Comparison of ENCODE assay signal across 17 cellular contexts in genomic region chr3:52502001-52502400, GRCh38. TPM values are rescaled to one million over a fixed set of nuclear protein-coding genes. Genes with fewer than 3 reads are reported as not detected.
A peak's percentile ranks its signal among the peaks of the same experiment; 100 is the strongest.
DNase-seq lines count a peak whose midpoint lies in the region; TF ChIP-seq lines count a peak whose summit lies in the region.
"Had no signal": no experiment of that assay in that cellular context is flagged by ENCODE, and none has a peak within 500 bp of the region (broad histone marks: within the 10 kb centered on the region; RNA-seq: fewer than 3 reads in every experiment).

No MANE protein-coding gene starts in this region.

- H3K36me3 Mint-ChIP-seq in H9 (ENCODE audit: insufficient read depth in 1 of 3, low read depth in 3 of 3) = no peaks in the 10 kb centered on the region
- peaks cover 98% of the 10 kb centered on the region for H3K36me3 Mint-ChIP-seq in dendritic cell treated with granulocyte-macrophage colony-stimulating factor and Interleukin-4, amounts not matched to agents 40 ng/mL and 50 ng/mL, for 4 days (ENCODE audit: low read depth)
- H3K36me3 Mint-ChIP-seq: CD8-positive, alpha-beta T cell had no signal

- H2AK5ac ChIP-seq in H9 (ENCODE audit: insufficient read length, low read length) = no peak overlapping the region

- no peak overlapping the region for H3T11ph ChIP-seq in H9 (ENCODE audit: low read length)

- peak overlapping the region; percentile 31; the same call in 1 of the 2 replicates for H3K27ac ChIP-seq in BLaER1
- no peak overlapping the region for H3K27ac ChIP-seq in H9 (ENCODE audit: insufficient read length, low read depth, low read length)
- H3K27ac ChIP-seq in adrenal gland = no peak overlapping the region
- no peak overlapping the region for H3K27ac ChIP-seq in right atrium auricular region
- H3K27ac ChIP-seq: 22Rv1, A549, C4-2B had no signal

- H3K27me3 ChIP-seq in BLaER1 (no peaks in the 10 kb centered on the region), H9 (ENCODE audit: insufficient read depth, low read length) (no peaks in the 10 kb centered on the region), adrenal gland (no peaks in the 10 kb centered on the region), right atrium auricular region (no peaks in the 10 kb centered on the region)

- no peak for TF ChIP-seq CTCF in H9 (conservative IDR thresholded peaks at IDR 0.05)
- no peak for TF ChIP-seq CTCF in adrenal gland (IDR thresholded peaks at IDR 0.05)
- no peak for TF ChIP-seq CTCF in right atrium auricular region (IDR thresholded peaks at IDR 0.05)

- H3K18ac ChIP-seq in H9 (ENCODE audit: insufficient read length, low read depth, low read length) = no peak overlapping the region

- intact Hi-C loops in dendritic cell treated with granulocyte-macrophage colony-stimulating factor and Interleukin-4, amounts not matched to agents 40 ng/mL and 50 ng/mL, for 4 days (cut with micrococcal nuclease) = no loop called here
- intact Hi-C loops in adrenal gland (cut with DNase I) = no loop called here

- H2BK5ac ChIP-seq in H9 (ENCODE audit: insufficient read length, low read length) = no peak overlapping the region

- H3K4me3 Mint-ChIP-seq in H9 = no peak overlapping the region
- no peak overlapping the region for H3K4me3 Mint-ChIP-seq in dendritic cell treated with granulocyte-macrophage colony-stimulating factor and Interleukin-4, amounts not matched to agents 40 ng/mL and 50 ng/mL, for 4 days
- H3K4me3 Mint-ChIP-seq: B cell; CD4-positive, alpha-beta T cell; CD8-positive, alpha-beta T cell had no signal

- peaks cover 10 to 21% of the 10 kb centered on the region in 2 experiments for H3K4me1 Mint-ChIP-seq in H9
- peaks cover 65% of the 10 kb centered on the region for H3K4me1 Mint-ChIP-seq in dendritic cell treated with granulocyte-macrophage colony-stimulating factor and Interleukin-4, amounts not matched to agents 40 ng/mL and 50 ng/mL, for 4 days (ENCODE audit: low read depth)

- H3K9me3 ChIP-seq in BLaER1 = no peaks in the 10 kb centered on the region
- H3K9me3 ChIP-seq in H9 (ENCODE audit: control insufficient read depth, low read depth, low read length) = no peaks in the 10 kb centered on the region
- H3K9me3 ChIP-seq in adrenal gland (replicated peaks in 1 of 3) = no peaks in the 10 kb centered on the region
- no peaks in the 10 kb centered on the region for H3K9me3 ChIP-seq in right atrium auricular region
- H3K9me3 ChIP-seq: A549, Caco-2 had no signal

- H2BK120ac ChIP-seq in H9 (ENCODE audit: low read depth, low read length, poor library complexity, severe bottlenecking) = no peak overlapping the region

- no peak overlapping the region for H3K4ac ChIP-seq in H9 (ENCODE audit: low read depth, low read length)

- H4K8ac ChIP-seq in H9 (replicated peaks; ENCODE audit: insufficient read length, low read depth, low read length) = no peak overlapping the region

- no peaks in the 10 kb centered on the region; the same call in 1 of the 2 replicates for H3K27me3 Mint-ChIP-seq in H9 (ENCODE audit: low read depth)
- no peaks in the 10 kb centered on the region for H3K27me3 Mint-ChIP-seq in dendritic cell treated with granulocyte-macrophage colony-stimulating factor and Interleukin-4, amounts not matched to agents 40 ng/mL and 50 ng/mL, for 4 days
- H3K27me3 Mint-ChIP-seq: B cell; CD4-positive, alpha-beta T cell had no signal

- H3K4me1 ChIP-seq in BLaER1 (peaks cover 66% of the 10 kb centered on the region), H9 (ENCODE audit: insufficient read depth, low read length) (no peaks in the 10 kb centered on the region; the same call in 1 of the 2 replicates), adrenal gland (replicated peaks in 1 of 2) (no peaks in the 10 kb centered on the region), right atrium auricular region (no peaks in the 10 kb centered on the region)
- H3K4me1 ChIP-seq: Caco-2 had no signal

- peak overlapping the region in 2 of 3 experiments; percentile 40 to 94; a peak in 2 of 7 replicates for H3K27ac Mint-ChIP-seq in H9
- H3K27ac Mint-ChIP-seq in dendritic cell treated with granulocyte-macrophage colony-stimulating factor and Interleukin-4, amounts not matched to agents 40 ng/mL and 50 ng/mL, for 4 days = peak overlapping the region; percentile 10
- H3K27ac Mint-ChIP-seq: B cell; CD4-positive, alpha-beta T cell; CD8-positive, alpha-beta T cell had no signal

- H3K36me3 ChIP-seq in BLaER1 = no peaks in the 10 kb centered on the region
- peaks cover 0 to 19% of the 10 kb centered on the region in 2 donors for H3K36me3 ChIP-seq in adrenal gland (replicated peaks in 1 of 2)
- H3K36me3 ChIP-seq in right atrium auricular region = no peaks in the 10 kb centered on the region

- H3K79me1 ChIP-seq in H9 (ENCODE audit: insufficient read depth, low read depth, low read length, poor library complexity, severe bottlenecking) = no peaks in the 10 kb centered on the region

- no peak overlapping the region for H3K23ac ChIP-seq in H9 (ENCODE audit: insufficient read length, low read depth, low read length)

- H3K4me3 ChIP-seq in BLaER1 (no peak overlapping the region), adrenal gland (no peak overlapping the region), right atrium auricular region (no peak overlapping the region)
- H3K4me3 ChIP-seq: A549 had no signal

- no peaks in the 10 kb centered on the region for H3K23me2 ChIP-seq in H9 (ENCODE audit: insufficient read length, low read depth, low read length, poor library complexity, severe bottlenecking)

- no peaks in the 10 kb centered on the region for H4K20me1 ChIP-seq in BLaER1
- H4K20me1 ChIP-seq in H9 (ENCODE audit: control insufficient read depth, insufficient read depth, insufficient read length) = no peaks in the 10 kb centered on the region

- no peak overlapping the region for H3K56ac ChIP-seq in H9 (ENCODE audit: insufficient read length, low read depth, low read length)

- H2AFZ ChIP-seq in H9 (ENCODE audit: low read length) = no peak overlapping the region

- no peaks in the 10 kb centered on the region for H3K79me2 ChIP-seq in H9 (ENCODE audit: insufficient read depth, low read length)

- H3K9ac ChIP-seq in BLaER1 = no peak overlapping the region
- no peak overlapping the region for H3K9ac ChIP-seq in H9 (ENCODE audit: extremely low read depth, insufficient read length, low read length)

- no peak for TF ChIP-seq POLR2A in adrenal gland (IDR thresholded peaks at IDR 0.05)

- no peak overlapping the region for H2BK12ac ChIP-seq in H9 (ENCODE audit: insufficient read length, low read depth, low read length)

- no peak overlapping the region for H2BK15ac ChIP-seq in H9 (ENCODE audit: low read depth, low read length)

- no peak overlapping the region for H4K5ac ChIP-seq in H9 (ENCODE audit: insufficient read length, low read depth, low read length)

- no peak for DNase-seq in H9
- DNase-seq in adrenal gland = no peak
- no peak for DNase-seq in right atrium auricular region (ENCODE audit: low spot score)
- no peak for DNase-seq in anterior cingulate cortex (lab: John Stamatoyannopoulos, UW)
- DNase-seq: AML-193; Caco-2; Calu3; CD4-positive, alpha-beta T cell; CD8-positive, alpha-beta T cell; DMS79 treated with DMSO at 0.1 percent for 48 hours; GF-D8 had no signal

- H4K91ac ChIP-seq in H9 (ENCODE audit: insufficient read length, low read depth, low read length) = no peak overlapping the region

- WGBS in H9 (ENCODE audit: extremely low coverage, insufficient read length, low lambda C conversion rate) = no CpG with 5 or more reads among the region's 11 CpGs
- 81 to 89% (median 86%) methylated on average over 10 to 11 of the region's 11 CpGs for WGBS in adrenal gland, 4 donors

- no peak overlapping the region for H3K14ac ChIP-seq in H9 (ENCODE audit: insufficient read depth, low read length)

- H3K4me2 ChIP-seq in BLaER1 (peak overlapping the region; percentile 63), H9 (ENCODE audit: insufficient read depth, insufficient read length, low read length) (no peak overlapping the region)
- H3K4me2 ChIP-seq: A549 had no signal

- no peak overlapping the region for H2BK20ac ChIP-seq in H9 (ENCODE audit: low read depth, low read length, poor library complexity, severe bottlenecking)

- H3K9me3 Mint-ChIP-seq in H9 = no peaks in the 10 kb centered on the region
- no peaks in the 10 kb centered on the region for H3K9me3 Mint-ChIP-seq in dendritic cell treated with granulocyte-macrophage colony-stimulating factor and Interleukin-4, amounts not matched to agents 40 ng/mL and 50 ng/mL, for 4 days
- H3K9me3 Mint-ChIP-seq: CD4-positive, alpha-beta T cell; CD8-positive, alpha-beta T cell had no signal

RNA-seq across cellular contexts. Expression of gene STAB1, which starts 6.9 kb away (rescaled TPM):
- total RNA-seq in H9 (2021) (0.90 and 1.5 TPM in 2 replicates), adrenal gland (100 to 1,000 TPM; 210 to 650 (median 466) TPM), right atrium auricular region (10 to 100 TPM; 46.5 to 62.6 TPM)
- 1,000 to 10,000 TPM in 1 of 3 donors, 100 to 1,000 TPM in 1, 10 to 100 TPM in 1; 33.9 to 1,593 (median 996) TPM for polyA plus RNA-seq in adrenal gland
- polyA plus RNA-seq: A549 had no signal

RNA-seq across cellular contexts. Expression of gene NT5DC2, which starts 31.7 kb away (rescaled TPM):
- total RNA-seq in H9 (2021) (441 and 444 TPM in 2 replicates), adrenal gland (100 to 1,000 TPM in 3 of 8 donors, 10 to 100 TPM in 5; 50.8 to 180 (median 78.7) TPM), right atrium auricular region (100 to 1,000 TPM in 1 of 2 donors, 10 to 100 TPM in 1; 94.0 to 146 TPM)
- 100 to 1,000 TPM in 2 of 3 donors, 10 to 100 TPM in 1; 91.9 to 384 (median 176) TPM for polyA plus RNA-seq in adrenal gland

RNA-seq across cellular contexts. Expression of gene UQCC5, which starts 34.4 kb away (rescaled TPM):
- total RNA-seq in H9 (2021) (39.1 and 45.8 TPM in 2 replicates), adrenal gland (100 to 1,000 TPM in 1 of 8 donors, 10 to 100 TPM in 5, 1 to 10 TPM in 2; 1.1 to 114 (median 67.7) TPM), right atrium auricular region (1 to 10 TPM; 1.2 to 3.1 TPM)
- 100 to 1,000 TPM in 1 of 3 donors, 10 to 100 TPM in 2; 34.9 to 330 (median 99.9) TPM for polyA plus RNA-seq in adrenal gland

RNA-seq across cellular contexts. Expression of gene NISCH, which starts 46.6 kb away (rescaled TPM):
- 99.0 and 104 TPM in 2 replicates for total RNA-seq in H9 (2021)
- total RNA-seq in adrenal gland = 100 to 1,000 TPM in 5 of 8 donors, 10 to 100 TPM in 3; 69.5 to 145 (median 113) TPM
- 100 to 1,000 TPM in 1 of 3 donors, 10 to 100 TPM in 2; 39.4 to 186 (median 93.5) TPM for polyA plus RNA-seq in adrenal gland
- total RNA-seq in right atrium auricular region = 10 to 100 TPM; 29.2 to 49.6 TPM

RNA-seq across cellular contexts. Expression of gene TNNC1, which starts 48.2 kb away (rescaled TPM):
- total RNA-seq in H9 (2021) = 5.6 and 7.7 TPM in 2 replicates
- 10 to 100 TPM in 3 of 8 donors, 1 to 10 TPM in 5; 1.1 to 42.0 (median 6.3) TPM for total RNA-seq in adrenal gland
- 10 to 100 TPM in 2 of 3 donors, 1 to 10 TPM in 1; 4.2 to 32.7 (median 26.7) TPM for polyA plus RNA-seq in adrenal gland
- 1,000 to 10,000 TPM; 4,697 to 8,249 TPM for total RNA-seq in right atrium auricular region

Comparison
In these comparisons a context has a peak if more than half of its experiments do, and no peak if none do; other contexts are left out.
1. RNA of gene STAB1, which starts 6.9 kb away (total RNA-seq): 210 to 650 TPM in adrenal gland and 46.5 to 62.6 TPM in right atrium auricular region; 0.90 to 1.5 TPM in H9; every median in the first group is over 10 times any median in the second.